Comparison of ENCODE assay signal across 1 cellular context in the genomic region with DNA sequence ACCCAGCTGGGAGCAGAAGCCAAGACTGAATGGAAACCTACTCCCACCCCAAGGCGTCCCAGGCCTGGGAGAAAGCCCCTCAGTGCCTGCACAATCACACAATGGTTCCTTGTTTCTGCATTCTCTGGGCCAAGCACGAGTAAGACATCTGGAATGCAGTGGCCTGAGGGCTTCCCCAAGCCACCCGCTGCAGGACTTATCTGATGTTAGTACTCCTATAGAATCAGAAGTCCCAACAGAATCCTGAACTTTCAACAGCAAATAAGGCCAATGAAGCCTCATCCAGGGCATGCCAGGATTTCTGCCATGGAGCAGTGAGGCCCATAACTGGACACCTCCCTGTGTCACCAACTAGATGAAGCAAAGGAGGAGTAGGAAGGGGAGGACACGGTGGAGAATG.
TF ChIP-seq lines count a peak whose summit lies in the region.

No MANE protein-coding gene starts in this region.

TF ChIP-seq in HepG2, 621 proteins besides CTCF, POLR2A, EP300 and RAD21 (continued from another document and continues in another):
- TF ChIP-seq HBP1 (CRISPR knock-in tag; IDR thresholded peaks at IDR 0.05; ENCODE audit: low read depth): peak; percentile 52; the same call in 1 of the 2 replicates
- no peak for TF ChIP-seq KDM5B (CRISPR knock-in tag; IDR thresholded peaks at IDR 0.05; ENCODE audit: borderline replicate concordance)
- TF ChIP-seq HNRNPUL1 (IDR thresholded peaks at IDR 0.05; ENCODE audit: low read depth, low read length): no peak
- TF ChIP-seq, protein P1, sequence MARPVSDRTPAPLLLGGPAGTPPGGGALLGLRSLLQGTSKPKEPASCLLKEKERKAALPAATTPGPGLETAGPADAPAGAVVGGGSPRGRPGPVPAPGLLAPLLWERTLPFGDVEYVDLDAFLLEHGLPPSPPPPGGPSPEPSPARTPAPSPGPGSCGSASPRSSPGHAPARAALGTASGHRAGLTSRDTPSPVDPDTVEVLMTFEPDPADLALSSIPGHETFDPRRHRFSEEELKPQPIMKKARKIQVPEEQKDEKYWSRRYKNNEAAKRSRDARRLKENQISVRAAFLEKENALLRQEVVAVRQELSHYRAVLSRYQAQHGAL (CRISPR knock-in tag; IDR thresholded peaks at IDR 0.05; ENCODE audit: not compliant biosample characterization): no peak
- TF ChIP-seq DMAP1 (CRISPR knock-in tag; IDR thresholded peaks at IDR 0.05): no peak
- no peak for TF ChIP-seq NPAS2 (CRISPR knock-in tag; IDR thresholded peaks at IDR 0.05; ENCODE audit: borderline replicate concordance)
- no peak for TF ChIP-seq SP4 (CRISPR knock-in tag; IDR thresholded peaks at IDR 0.05)
- TF ChIP-seq GLI4 (CRISPR knock-in tag; IDR thresholded peaks at IDR 0.05; ENCODE audit: borderline replicate concordance): no peak
- TF ChIP-seq, protein P2, sequence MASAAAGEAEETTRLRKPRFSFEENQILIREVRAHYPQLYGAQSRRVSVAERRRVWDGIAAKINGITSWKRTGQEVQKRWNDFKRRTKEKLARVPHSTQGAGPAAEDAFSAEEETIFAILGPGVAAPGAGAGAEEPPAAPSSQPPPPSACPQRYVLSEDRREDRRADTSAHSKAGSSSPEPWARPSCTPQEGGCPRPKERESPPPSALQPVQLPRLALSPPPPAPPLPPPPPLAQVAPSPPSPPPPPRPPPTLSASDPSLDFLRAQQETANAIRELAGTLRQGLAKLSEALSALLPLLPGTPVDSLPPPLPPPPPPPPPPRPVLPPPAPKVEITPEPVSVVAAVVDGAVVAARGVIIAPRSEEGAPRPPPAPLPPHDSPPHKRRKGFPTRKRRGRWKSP (CRISPR knock-in tag; IDR thresholded peaks at IDR 0.05): peak; percentile 64; the same call in 1 of the 2 replicates
- 0 out of 2 replicates have a peak, but pooled peaks have one; percentile 30 for TF ChIP-seq ELF3 (CRISPR knock-in tag; IDR thresholded peaks at IDR 0.05)
- TF ChIP-seq TBX2 (CRISPR knock-in tag; IDR thresholded peaks at IDR 0.05; ENCODE audit: borderline replicate concordance): peak; percentile 39; the same call in 1 of the 2 replicates
- TF ChIP-seq IRF2 (CRISPR knock-in tag; IDR thresholded peaks at IDR 0.05): peak; percentile 49; the same call in 1 of the 2 replicates
- no peak for TF ChIP-seq ZNF674 (CRISPR knock-in tag; IDR thresholded peaks at IDR 0.05; ENCODE audit: low read depth)
- peak; percentile 20; the same call in 1 of the 2 replicates for TF ChIP-seq ZNF687 (CRISPR knock-in tag; IDR thresholded peaks at IDR 0.05)
- TF ChIP-seq, protein P3, sequence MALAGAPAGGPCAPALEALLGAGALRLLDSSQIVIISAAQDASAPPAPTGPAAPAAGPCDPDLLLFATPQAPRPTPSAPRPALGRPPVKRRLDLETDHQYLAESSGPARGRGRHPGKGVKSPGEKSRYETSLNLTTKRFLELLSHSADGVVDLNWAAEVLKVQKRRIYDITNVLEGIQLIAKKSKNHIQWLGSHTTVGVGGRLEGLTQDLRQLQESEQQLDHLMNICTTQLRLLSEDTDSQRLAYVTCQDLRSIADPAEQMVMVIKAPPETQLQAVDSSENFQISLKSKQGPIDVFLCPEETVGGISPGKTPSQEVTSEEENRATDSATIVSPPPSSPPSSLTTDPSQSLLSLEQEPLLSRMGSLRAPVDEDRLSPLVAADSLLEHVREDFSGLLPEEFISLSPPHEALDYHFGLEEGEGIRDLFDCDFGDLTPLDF (CRISPR knock-in tag; IDR thresholded peaks at IDR 0.05): no peak
- TF ChIP-seq KDM2A (CRISPR knock-in tag; IDR thresholded peaks at IDR 0.05; ENCODE audit: borderline replicate concordance, low read depth): 0 out of 2 replicates have a peak, but pooled peaks have one; percentile 17
- no peak for TF ChIP-seq ZNF17 (CRISPR knock-in tag; IDR thresholded peaks at IDR 0.05)
- no peak for TF ChIP-seq ZNF138 (CRISPR knock-in tag; IDR thresholded peaks at IDR 0.05; ENCODE audit: low read depth)
- TF ChIP-seq ZNF614 (CRISPR knock-in tag; IDR thresholded peaks at IDR 0.05; ENCODE audit: borderline replicate concordance): peak; percentile 53; the same call in 1 of the 2 replicates
- peak; percentile 68 for TF ChIP-seq TEAD3 (CRISPR knock-in tag; optimal IDR thresholded peaks at IDR 0.05; ENCODE audit: borderline replicate concordance)
- peak; percentile 37; the same call in 1 of the 2 replicates for TF ChIP-seq ZNF746 (CRISPR knock-in tag; IDR thresholded peaks at IDR 0.05)
- TF ChIP-seq ZBTB7A (CRISPR knock-in tag; IDR thresholded peaks at IDR 0.05): 0 out of 2 replicates have a peak, but pooled peaks have one; percentile 38
- peak; percentile 51; the same call in 1 of the 2 replicates for TF ChIP-seq ARID5B (CRISPR knock-in tag; IDR thresholded peaks at IDR 0.05)
- TF ChIP-seq PAXIP1 (CRISPR knock-in tag; conservative IDR thresholded peaks at IDR 0.05): no peak
- 0 out of 2 replicates have a peak, but pooled peaks have one; percentile 4 for TF ChIP-seq BCL6 (CRISPR knock-in tag; IDR thresholded peaks at IDR 0.05)
- TF ChIP-seq PHF8 (CRISPR knock-in tag; IDR thresholded peaks at IDR 0.05): peak; percentile 18; the same call in 1 of the 2 replicates
- no peak for TF ChIP-seq TOE1 (CRISPR knock-in tag; IDR thresholded peaks at IDR 0.05)
- TF ChIP-seq HMG20A (CRISPR knock-in tag; IDR thresholded peaks at IDR 0.05; ENCODE audit: borderline replicate concordance): peak; percentile 24; the same call in 1 of the 2 replicates
- TF ChIP-seq SAP130 (CRISPR knock-in tag; IDR thresholded peaks at IDR 0.05; ENCODE audit: low read depth): peak; percentile 43; the same call in 1 of the 2 replicates
- TF ChIP-seq HIVEP1 (CRISPR knock-in tag; IDR thresholded peaks at IDR 0.05): 0 out of 2 replicates have a peak, but pooled peaks have one; percentile 26
- TF ChIP-seq, protein P4, sequence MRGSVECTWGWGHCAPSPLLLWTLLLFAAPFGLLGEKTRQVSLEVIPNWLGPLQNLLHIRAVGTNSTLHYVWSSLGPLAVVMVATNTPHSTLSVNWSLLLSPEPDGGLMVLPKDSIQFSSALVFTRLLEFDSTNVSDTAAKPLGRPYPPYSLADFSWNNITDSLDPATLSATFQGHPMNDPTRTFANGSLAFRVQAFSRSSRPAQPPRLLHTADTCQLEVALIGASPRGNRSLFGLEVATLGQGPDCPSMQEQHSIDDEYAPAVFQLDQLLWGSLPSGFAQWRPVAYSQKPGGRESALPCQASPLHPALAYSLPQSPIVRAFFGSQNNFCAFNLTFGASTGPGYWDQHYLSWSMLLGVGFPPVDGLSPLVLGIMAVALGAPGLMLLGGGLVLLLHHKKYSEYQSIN (CRISPR knock-in tag; IDR thresholded peaks at IDR 0.05; ENCODE audit: borderline replicate concordance): no peak
- TF ChIP-seq, protein P5, sequence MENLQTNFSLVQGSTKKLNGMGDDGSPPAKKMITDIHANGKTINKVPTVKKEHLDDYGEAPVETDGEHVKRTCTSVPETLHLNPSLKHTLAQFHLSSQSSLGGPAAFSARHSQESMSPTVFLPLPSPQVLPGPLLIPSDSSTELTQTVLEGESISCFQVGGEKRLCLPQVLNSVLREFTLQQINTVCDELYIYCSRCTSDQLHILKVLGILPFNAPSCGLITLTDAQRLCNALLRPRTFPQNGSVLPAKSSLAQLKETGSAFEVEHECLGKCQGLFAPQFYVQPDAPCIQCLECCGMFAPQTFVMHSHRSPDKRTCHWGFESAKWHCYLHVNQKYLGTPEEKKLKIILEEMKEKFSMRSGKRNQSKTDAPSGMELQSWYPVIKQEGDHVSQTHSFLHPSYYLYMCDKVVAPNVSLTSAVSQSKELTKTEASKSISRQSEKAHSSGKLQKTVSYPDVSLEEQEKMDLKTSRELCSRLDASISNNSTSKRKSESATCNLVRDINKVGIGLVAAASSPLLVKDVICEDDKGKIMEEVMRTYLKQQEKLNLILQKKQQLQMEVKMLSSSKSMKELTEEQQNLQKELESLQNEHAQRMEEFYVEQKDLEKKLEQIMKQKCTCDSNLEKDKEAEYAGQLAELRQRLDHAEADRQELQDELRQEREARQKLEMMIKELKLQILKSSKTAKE (CRISPR knock-in tag; IDR thresholded peaks at IDR 0.05; ENCODE audit: borderline replicate concordance): no peak
- TF ChIP-seq TGIF2 (CRISPR knock-in tag; IDR thresholded peaks at IDR 0.05): 0 out of 2 replicates have a peak, but pooled peaks have one; percentile 43
- 0 out of 2 replicates have a peak, but pooled peaks have one; percentile 19 for TF ChIP-seq HNF4A (CRISPR knock-in tag; IDR thresholded peaks at IDR 0.05)
- TF ChIP-seq ZNF263 (CRISPR knock-in tag; IDR thresholded peaks at IDR 0.05): peak; percentile 44; the same call in 1 of the 2 replicates
- peak; percentile 83 for TF ChIP-seq FOSL2 (CRISPR knock-in tag; IDR thresholded peaks at IDR 0.05)
